ENCODE assay signal across 1 cellular context in the genomic region with DNA sequence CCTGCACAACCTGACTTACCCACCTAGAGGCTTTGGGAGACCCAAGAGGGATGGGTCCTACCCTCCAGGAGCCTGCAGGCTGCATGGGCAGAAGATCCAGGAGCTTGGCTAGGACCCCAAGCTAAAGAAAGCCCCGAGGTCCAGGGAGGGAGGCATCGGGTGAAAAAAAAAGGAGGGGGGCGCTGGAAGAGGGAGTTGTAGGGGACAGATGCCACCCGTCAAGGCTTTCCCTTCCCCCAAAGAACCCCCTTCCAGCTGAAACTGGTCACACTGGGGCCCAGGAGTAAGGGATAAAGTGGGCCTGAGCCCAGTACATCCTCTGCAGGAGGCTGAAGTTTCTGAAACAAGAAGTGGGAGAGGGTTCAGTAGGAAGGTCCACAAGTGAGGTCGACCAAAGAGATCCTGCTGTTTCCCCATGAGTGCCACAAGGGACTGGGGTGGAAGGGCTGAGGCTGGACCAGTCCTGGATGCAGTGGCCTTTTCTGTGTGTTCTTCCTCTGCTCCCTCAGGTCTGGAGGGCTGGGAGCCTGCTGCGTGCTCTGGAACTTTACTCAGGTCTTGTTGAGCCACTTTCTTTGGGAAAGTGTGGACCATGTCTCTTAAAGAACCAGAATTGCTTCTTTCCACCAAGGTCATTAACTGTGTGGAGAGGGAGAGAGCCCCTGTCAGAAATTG.
A peak's percentile ranks its signal among the peaks of the same experiment; 100 is the strongest.
TF ChIP-seq lines count a peak whose summit lies in the region.

No MANE protein-coding gene starts in this region.

TF ChIP-seq in K562, 482 proteins besides CTCF, POLR2A, EP300 and RAD21:
- TF ChIP-seq SMAD1 (IDR thresholded peaks at IDR 0.05; ENCODE audit: low read depth, low read length, partially characterized antibody) (peak; percentile 30), HSF4 (CRISPR knock-in tag; IDR thresholded peaks at IDR 0.05; ENCODE audit: borderline replicate concordance) (no peak), CTBP1 (IDR thresholded peaks at IDR 0.05; ENCODE audit: borderline replicate concordance) (peak; percentile 34; the same call in 1 of the 2 replicates), ZC3H8 (IDR thresholded peaks at IDR 0.05) (no peak), CHCHD3 (CRISPR knock-in tag; IDR thresholded peaks at IDR 0.05) (no peak), ZNF239 (CRISPR knock-in tag; IDR thresholded peaks at IDR 0.05) (no peak)
- TF ChIP-seq, protein P1, sequence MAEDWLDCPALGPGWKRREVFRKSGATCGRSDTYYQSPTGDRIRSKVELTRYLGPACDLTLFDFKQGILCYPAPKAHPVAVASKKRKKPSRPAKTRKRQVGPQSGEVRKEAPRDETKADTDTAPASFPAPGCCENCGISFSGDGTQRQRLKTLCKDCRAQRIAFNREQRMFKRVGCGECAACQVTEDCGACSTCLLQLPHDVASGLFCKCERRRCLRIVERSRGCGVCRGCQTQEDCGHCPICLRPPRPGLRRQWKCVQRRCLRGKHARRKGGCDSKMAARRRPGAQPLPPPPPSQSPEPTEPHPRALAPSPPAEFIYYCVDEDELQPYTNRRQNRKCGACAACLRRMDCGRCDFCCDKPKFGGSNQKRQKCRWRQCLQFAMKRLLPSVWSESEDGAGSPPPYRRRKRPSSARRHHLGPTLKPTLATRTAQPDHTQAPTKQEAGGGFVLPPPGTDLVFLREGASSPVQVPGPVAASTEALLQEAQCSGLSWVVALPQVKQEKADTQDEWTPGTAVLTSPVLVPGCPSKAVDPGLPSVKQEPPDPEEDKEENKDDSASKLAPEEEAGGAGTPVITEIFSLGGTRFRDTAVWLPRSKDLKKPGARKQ (CRISPR knock-in tag; IDR thresholded peaks at IDR 0.05): no peak
- TF ChIP-seq, protein P2, sequence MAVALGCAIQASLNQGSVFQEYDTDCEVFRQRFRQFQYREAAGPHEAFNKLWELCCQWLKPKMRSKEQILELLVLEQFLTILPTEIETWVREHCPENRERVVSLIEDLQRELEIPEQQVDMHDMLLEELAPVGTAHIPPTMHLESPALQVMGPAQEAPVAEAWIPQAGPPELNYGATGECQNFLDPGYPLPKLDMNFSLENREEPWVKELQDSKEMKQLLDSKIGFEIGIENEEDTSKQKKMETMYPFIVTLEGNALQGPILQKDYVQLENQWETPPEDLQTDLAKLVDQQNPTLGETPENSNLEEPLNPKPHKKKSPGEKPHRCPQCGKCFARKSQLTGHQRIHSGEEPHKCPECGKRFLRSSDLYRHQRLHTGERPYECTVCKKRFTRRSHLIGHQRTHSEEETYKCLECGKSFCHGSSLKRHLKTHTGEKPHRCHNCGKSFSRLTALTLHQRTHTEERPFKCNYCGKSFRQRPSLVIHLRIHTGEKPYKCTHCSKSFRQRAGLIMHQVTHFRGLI (CRISPR knock-in tag; IDR thresholded peaks at IDR 0.05): no peak
- TF ChIP-seq, protein P3, sequence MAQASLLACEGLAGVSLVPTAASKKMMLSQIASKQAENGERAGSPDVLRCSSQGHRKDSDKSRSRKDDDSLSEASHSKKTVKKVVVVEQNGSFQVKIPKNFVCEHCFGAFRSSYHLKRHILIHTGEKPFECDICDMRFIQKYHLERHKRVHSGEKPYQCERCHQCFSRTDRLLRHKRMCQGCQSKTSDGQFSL (CRISPR knock-in tag; IDR thresholded peaks at IDR 0.05): no peak
- TF ChIP-seq, protein P3 (tag; IDR thresholded peaks at IDR 0.05): no peak
- TF ChIP-seq, protein P4, sequence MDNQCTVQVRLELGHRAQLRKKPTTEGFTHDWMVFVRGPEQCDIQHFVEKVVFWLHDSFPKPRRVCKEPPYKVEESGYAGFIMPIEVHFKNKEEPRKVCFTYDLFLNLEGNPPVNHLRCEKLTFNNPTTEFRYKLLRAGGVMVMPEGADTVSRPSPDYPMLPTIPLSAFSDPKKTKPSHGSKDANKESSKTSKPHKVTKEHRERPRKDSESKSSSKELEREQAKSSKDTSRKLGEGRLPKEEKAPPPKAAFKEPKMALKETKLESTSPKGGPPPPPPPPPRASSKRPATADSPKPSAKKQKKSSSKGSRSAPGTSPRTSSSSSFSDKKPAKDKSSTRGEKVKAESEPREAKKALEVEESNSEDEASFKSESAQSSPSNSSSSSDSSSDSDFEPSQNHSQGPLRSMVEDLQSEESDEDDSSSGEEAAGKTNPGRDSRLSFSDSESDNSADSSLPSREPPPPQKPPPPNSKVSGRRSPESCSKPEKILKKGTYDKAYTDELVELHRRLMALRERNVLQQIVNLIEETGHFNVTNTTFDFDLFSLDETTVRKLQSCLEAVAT (IDR thresholded peaks at IDR 0.05): no peak
